Comparison of ENCODE assay signal across 18 cellular contexts in the genomic region with DNA sequence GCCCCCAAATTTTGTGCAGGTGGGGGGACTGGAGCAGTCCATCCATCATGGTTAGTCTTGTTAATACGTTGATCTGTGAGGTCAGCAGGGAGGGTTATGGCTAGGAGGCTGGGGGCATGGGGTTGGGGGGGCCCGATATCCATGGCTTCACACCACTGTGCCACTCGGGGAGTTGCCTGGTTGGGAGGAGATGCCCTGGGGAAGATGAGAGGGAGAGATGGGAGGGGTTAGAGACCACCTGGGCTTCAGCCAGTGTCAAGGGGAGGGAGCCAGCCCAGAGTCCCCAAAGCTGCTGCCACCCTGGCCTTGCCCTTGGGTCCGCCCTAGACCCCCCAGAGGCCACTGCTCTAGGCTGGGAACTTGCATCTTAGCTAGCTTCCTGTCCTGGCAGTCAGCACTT. TPM values are rescaled to one million over a fixed set of nuclear protein-coding genes. Genes with fewer than 3 reads are reported as not detected.
DNase-seq lines count a peak whose midpoint lies in the region; ATAC-seq and TF ChIP-seq lines count a peak whose summit lies in the region.
"Had no signal": no experiment of that assay in that cellular context is flagged by ENCODE, and none has a peak within 500 bp of the region (broad histone marks: within the 10 kb centered on the region; RNA-seq: fewer than 3 reads in every experiment).

No MANE protein-coding gene starts in this region.

- no peak overlapping the region for H3K4me2 ChIP-seq in hepatocyte
- H3K4me2 ChIP-seq in skeletal muscle satellite cell (ENCODE audit: low read length), result peak overlapping the region; percentile 78

- BruUV-seq in Calu3 (replicated peaks; lab: Mats Ljungman, UMichigan), result no TSS peak

- H3K4me3 ChIP-seq in right atrium auricular region, result no peak overlapping the region
- H3K4me3 ChIP-seq in hepatocyte, result no peak overlapping the region
- H3K4me3 ChIP-seq in skeletal muscle satellite cell (ENCODE audit: low read length), result no peak overlapping the region

- intact Hi-C loops in left cardiac atrium (cut with DNase I) (no loop called here), Calu3 (cut with micrococcal nuclease; ENCODE audit: unreplicated experiment) (no loop called here)

- ATAC-seq in left cardiac atrium (no peak), GM21515 (IDR thresholded peaks at IDR 0.05; ENCODE audit: unreplicated experiment) (no peak), HG02571 (IDR thresholded peaks at IDR 0.05; ENCODE audit: unreplicated experiment) (no peak)
- ATAC-seq: activated T-helper 17 cell treated with anti-CD3 and anti-CD28 coated beads, Interleukin-2, amount 50 U/mL, for 72 hours had no signal

- no peak overlapping the region for H3K27ac Mint-ChIP-seq in Calu3 (ENCODE audit: unreplicated experiment)
- H3K27ac Mint-ChIP-seq: activated CD4-positive, alpha-beta memory T cell treated with anti-CD3 and anti-CD28 coated beads, Interleukin-2, amount 10 ng/mL, durations not matched to agents 7 days and 5 days; activated T-helper 17 cell treated with anti-CD3 and anti-CD28 coated beads, Interleukin-2, amount 50 U/mL, for 72 hours; memory B cell had no signal

- H3K27me3 Mint-ChIP-seq in Calu3 (ENCODE audit: unreplicated experiment), result no peaks in the 10 kb centered on the region
- H3K27me3 Mint-ChIP-seq: type B pancreatic cell had no signal

- H3K27me3 ChIP-seq in right atrium auricular region (no peaks in the 10 kb centered on the region), hepatocyte (no peaks in the 10 kb centered on the region), skeletal muscle satellite cell (ENCODE audit: control insufficient read depth, insufficient read depth, low read length) (no peaks in the 10 kb centered on the region)

- DNase-seq in right atrium auricular region (ENCODE audit: low spot score) (no peak), left cardiac atrium (no peak), hepatocyte (ENCODE audit: low spot score) (no peak), Calu3 (no peak), C1 segment of cervical spinal cord (lab: John Stamatoyannopoulos, UW) (no peak)
- DNase-seq: activated CD4-positive, alpha-beta memory T cell treated with anti-CD3 and anti-CD28 coated beads, Interleukin-2, amount 10 ng/mL, durations not matched to agents 7 days and 5 days; Caco-2; MM.1S; NCI-H748 treated with DMSO at 0.1 percent for 48 hours; occipital lobe had no signal

- WGBS in hepatocyte (ENCODE audit: low lambda C conversion rate, missing lambda C conversion rate), result 86% methylated on average over 3 of the region's 4 CpGs

- no peaks in the 10 kb centered on the region for H3K9me2 ChIP-seq in hepatocyte (replicated peaks; ENCODE audit: insufficient read depth)

- H3K4me1 ChIP-seq in right atrium auricular region (peaks cover 0 to 90% of the 10 kb centered on the region in 2 donors), hepatocyte (ENCODE audit: insufficient read depth) (peaks cover 38% of the 10 kb centered on the region), skeletal muscle satellite cell (ENCODE audit: control insufficient read depth, insufficient read depth, low read length) (peaks cover 58% of the 10 kb centered on the region)

- H2AFZ ChIP-seq in hepatocyte, result no peak overlapping the region

- peaks cover 17% of the 10 kb centered on the region for H3K4me1 Mint-ChIP-seq in Calu3 (ENCODE audit: low read depth, unreplicated experiment)

- H3K36me3 Mint-ChIP-seq in Calu3 (ENCODE audit: insufficient read depth, unreplicated experiment), result peaks cover 55% of the 10 kb centered on the region

- peaks cover 34% of the 10 kb centered on the region for H3K36me3 ChIP-seq in right atrium auricular region
- H3K36me3 ChIP-seq in hepatocyte (replicated peaks; ENCODE audit: insufficient read depth, low read depth), result no peaks in the 10 kb centered on the region
- peaks cover 51% of the 10 kb centered on the region for H3K36me3 ChIP-seq in skeletal muscle satellite cell (ENCODE audit: insufficient read depth, low read length)

- TF ChIP-seq CTCF in right atrium auricular region (IDR thresholded peaks at IDR 0.05), result no peak
- TF ChIP-seq CTCF in hepatocyte (IDR thresholded peaks at IDR 0.05; ENCODE audit: poor library complexity), result no peak
- TF ChIP-seq CTCF in Calu3 (IDR thresholded peaks at IDR 0.05; ENCODE audit: unreplicated experiment), result no peak

- peaks cover 3% of the 10 kb centered on the region for H4K20me1 ChIP-seq in hepatocyte (ENCODE audit: insufficient read depth, poor library complexity, severe bottlenecking)

- CTCF ChIA-PET in Calu3 (lab: Charles Lee), result no interaction called here

- H3K4me3 Mint-ChIP-seq in Calu3 (ENCODE audit: low read depth, unreplicated experiment), result no peak overlapping the region
- H3K4me3 Mint-ChIP-seq: activated CD4-positive, alpha-beta memory T cell treated with anti-CD3 and anti-CD28 coated beads, Interleukin-2, amount 10 ng/mL, durations not matched to agents 7 days and 5 days; activated T-helper 17 cell treated with anti-CD3 and anti-CD28 coated beads, Interleukin-2, amount 50 U/mL, for 72 hours; memory B cell; type B pancreatic cell had no signal

- H3K9me3 ChIP-seq in right atrium auricular region (no peaks in the 10 kb centered on the region), hepatocyte (ENCODE audit: low read depth) (no peaks in the 10 kb centered on the region), skeletal muscle satellite cell (replicated peaks; ENCODE audit: low read length) (no peaks in the 10 kb centered on the region)
- H3K9me3 ChIP-seq: Caco-2 had no signal

- peaks cover 3% of the 10 kb centered on the region for H3K79me2 ChIP-seq in hepatocyte

- H3K27ac ChIP-seq in right atrium auricular region (peak overlapping the region; percentile 93 to 95), hepatocyte (peak overlapping the region; percentile 93)

- H3K9me3 Mint-ChIP-seq in Calu3 (ENCODE audit: low read depth, unreplicated experiment), result no peaks in the 10 kb centered on the region
- H3K9me3 Mint-ChIP-seq: activated CD4-positive, alpha-beta memory T cell treated with anti-CD3 and anti-CD28 coated beads, Interleukin-2, amount 10 ng/mL, durations not matched to agents 7 days and 5 days; activated T-helper 17 cell treated with anti-CD3 and anti-CD28 coated beads, Interleukin-2, amount 50 U/mL, for 72 hours; memory B cell; type B pancreatic cell had no signal

- peak overlapping the region; percentile 80 for H3K9ac ChIP-seq in skeletal muscle satellite cell (ENCODE audit: low read depth, low read length)

RNA-seq across cellular contexts. Expression of a gene that starts 1.8 kb away (rescaled TPM):
- total RNA-seq in right atrium auricular region, result 100 to 1,000 TPM; 107 to 214 TPM
- 100 to 1,000 TPM; 200 to 241 TPM for total RNA-seq in left cardiac atrium
- total RNA-seq in hepatocyte, result 25.2 and 71.4 TPM in 2 replicates
- polyA plus RNA-seq in hepatocyte, result 46.0 and 60.7 TPM in 2 replicates
- total RNA-seq in skeletal muscle satellite cell (2012; rRNA removed), result 16.0 and 22.3 TPM in 2 replicates
- 70.8 and 76.0 TPM in 2 replicates for total RNA-seq in Calu3 (2022)

RNA-seq across cellular contexts. Expression of a gene that starts 8.5 kb away (rescaled TPM):
- total RNA-seq in right atrium auricular region, result 10 to 100 TPM; 41.5 to 55.9 TPM
- total RNA-seq in left cardiac atrium, result 10 to 100 TPM; 55.3 to 57.7 TPM
- total RNA-seq in hepatocyte, result 18.3 and 23.7 TPM in 2 replicates
- polyA plus RNA-seq in hepatocyte, result 70.1 and 95.8 TPM in 2 replicates
- 30.8 and 33.0 TPM in 2 replicates for total RNA-seq in skeletal muscle satellite cell (2012; rRNA removed)
- total RNA-seq in Calu3 (2022), result 74.9 and 76.9 TPM in 2 replicates

RNA-seq across cellular contexts. Expression of a gene that starts 15.0 kb away (rescaled TPM):
- total RNA-seq in right atrium auricular region (10 to 100 TPM in 1 of 2 donors, 1 to 10 TPM in 1; 9.3 to 18.6 TPM), left cardiac atrium (10 to 100 TPM; 15.6 to 21.1 TPM), hepatocyte (12.1 and 17.0 TPM in 2 replicates), Calu3 (2022) (12.9 and 15.0 TPM in 2 replicates)
- polyA plus RNA-seq in hepatocyte, result 12.6 and 15.6 TPM in 2 replicates
- total RNA-seq in skeletal muscle satellite cell (2012; rRNA removed), result 8.1 TPM in 2 replicates

RNA-seq across cellular contexts. Expression of a gene that starts 31.0 kb away (rescaled TPM):
- total RNA-seq in right atrium auricular region (not detected), left cardiac atrium (not detected), hepatocyte (0.12 TPM in 1 of 2 replicates, not detected in the other), Calu3 (2022) (0.44 and 0.52 TPM in 2 replicates)
- not detected in 2 replicates for polyA plus RNA-seq in hepatocyte
- total RNA-seq in skeletal muscle satellite cell (2012; rRNA removed), result under 0.01 and 0.25 TPM in 2 replicates
- total RNA-seq: G401 had no signal

RNA-seq across cellular contexts. Expression of a gene that starts 50.9 kb away (rescaled TPM):
- total RNA-seq in right atrium auricular region (under 1 TPM; 0.78 to 0.90 TPM), left cardiac atrium (under 1 TPM; 0.21 to 0.24 TPM), hepatocyte (not detected in 2 replicates), Calu3 (2022) (not detected in 2 replicates)
- polyA plus RNA-seq in hepatocyte, result not detected in 2 replicates
- total RNA-seq in skeletal muscle satellite cell (2012; rRNA removed), result under 0.01 and 0.25 TPM in 2 replicates
- total RNA-seq: activated CD4-positive, alpha-beta memory T cell treated with anti-CD3 and anti-CD28 coated beads, Interleukin-2, amount 10 ng/mL, durations not matched to agents 7 days and 5 days; Caco-2; fibroblast of villous mesenchyme; G401; occipital lobe had no signal
